17 cellular contexts compared by ENCODE assay signal in genomic region chr5:127602481-127602880, GRCh38. TPM values are rescaled to one million over a fixed set of nuclear protein-coding genes. Genes with fewer than 3 reads are reported as not detected.
"Had no signal": no experiment of that assay in that cellular context is flagged by ENCODE, and none has a peak within 500 bp of the region (broad histone marks: within the 10 kb centered on the region; RNA-seq: fewer than 3 reads in every experiment).

No MANE protein-coding gene starts in this region.

- H3K4me1 ChIP-seq: ascending aorta, pancreas had no signal

- DNase-seq: activated CD8-positive, alpha-beta memory T cell treated with anti-CD3 and anti-CD28 coated beads, Interleukin-2, amount 50 U/mL, for 4 hours; activated CD8-positive, alpha-beta T cell treated with anti-CD3 and anti-CD28 coated beads for 36 hours; activated T-cell treated with anti-CD3 and anti-CD28 coated beads, Interleukin-2, amount 50 U/mL, for 72 hours; pancreas; stimulated activated CD4-positive, alpha-beta T cell treated with anti-CD3 and anti-CD28 coated beads, Interleukin-12 subunit alpha, Interleukin-12 subunit beta, amount 100 ng/mL, for 4 hours; stomach; T-helper 9 cell had no signal

- H3K4me3 ChIP-seq: ascending aorta, cardiac muscle cell, gastroesophageal sphincter, hepatocyte, pancreas, stomach, thoracic aorta had no signal

- H3K79me2 ChIP-seq: hepatocyte had no signal

- H3K27me3 ChIP-seq: ascending aorta, cardiac muscle cell, gastroesophageal sphincter, hepatocyte, pancreas, stomach had no signal

- ATAC-seq: activated CD8-positive, alpha-beta T cell treated with anti-CD3 and anti-CD28 coated beads for 36 hours; activated T-cell treated with anti-CD3 and anti-CD28 coated beads, Interleukin-2, amount 50 U/mL, for 72 hours; gastroesophageal sphincter; pancreas had no signal

- H3K36me3 ChIP-seq: ascending aorta, cardiac muscle cell, gastroesophageal sphincter, pancreas, stomach, thoracic aorta had no signal

- H3K27ac ChIP-seq: ascending aorta, hepatocyte, pancreas, stomach, thoracic aorta had no signal

- H2AFZ ChIP-seq: hepatocyte had no signal

- H3K9me3 ChIP-seq: ascending aorta, gastroesophageal sphincter, pancreas, stomach, thoracic aorta had no signal

- H3K4me2 ChIP-seq: hepatocyte had no signal

- FAIRE-seq: colon, pancreas had no signal

RNA-seq across cellular contexts. Expression of gene CTXN3, which starts 46.4 kb away (rescaled TPM):
- total RNA-seq: activated CD8-positive, alpha-beta T cell treated with anti-CD3 and anti-CD28 coated beads for 36 hours; activated T-cell treated with anti-CD3 and anti-CD28 coated beads, Interleukin-2, amount 50 U/mL, for 72 hours; ascending aorta; cardiac muscle cell; hepatocyte; kidney epithelial cell; liver; mesenteric fat pad; pancreas; stomach; thoracic aorta; ureter had no signal
- polyA plus RNA-seq: cardiac muscle cell, hepatocyte, liver, pancreas, stomach had no signal
